13 cellular contexts compared by ENCODE assay signal in genomic region chr5:150258126-150258525, GRCh38. TPM values are rescaled to one million over a fixed set of nuclear protein-coding genes. Genes with fewer than 3 reads are reported as not detected.
DNase-seq lines count a peak whose midpoint lies in the region; ATAC-seq and TF ChIP-seq lines count a peak whose summit lies in the region.
"Had no signal": no experiment of that assay in that cellular context is flagged by ENCODE, and none has a peak within 500 bp of the region (broad histone marks: within the 10 kb centered on the region; RNA-seq: fewer than 3 reads in every experiment).

No MANE protein-coding gene starts in this region.

- intact Hi-C loops in heart right ventricle (cut with DNase I) (no loop called here), left ventricle myocardium superior (cut with micrococcal nuclease) (no loop called here)

- peak overlapping the region in 1 of 10 donors; percentile 39 for H3K27ac ChIP-seq in heart right ventricle
- H3K27ac ChIP-seq: neutrophil had no signal

- peak in 2 of 9 donors; percentile 24 to 26 for TF ChIP-seq CTCF in heart right ventricle (IDR thresholded peaks at IDR 0.05)

- H3K27me3 ChIP-seq in heart right ventricle = no peaks in the 10 kb centered on the region
- H3K27me3 ChIP-seq: neutrophil had no signal

- H3K9me3 ChIP-seq in heart right ventricle = no peaks in the 10 kb centered on the region
- H3K9me3 ChIP-seq: neutrophil had no signal

- ATAC-seq in heart right ventricle (peak in 6 of 8 donors; percentile 54 to 71 (median 58)), left ventricle myocardium superior (no peak), HG02798 (IDR thresholded peaks at IDR 0.05; ENCODE audit: poor library complexity, unreplicated experiment) (no peak), GM21528 (IDR thresholded peaks at IDR 0.05; ENCODE audit: low FRiP score, unreplicated experiment) (no peak)

- no peaks in the 10 kb centered on the region for H3K36me3 ChIP-seq in heart right ventricle
- H3K36me3 ChIP-seq: neutrophil had no signal

- POLR2A ChIA-PET in HEK293T (lab: Yijun Ruan, JAX) = no interaction called here

- CTCF ChIA-PET in HEK293T (lab: Yijun Ruan, JAX) = interaction anchor here (0.6 kb wide), 1 partner anchor 58 kb away, joined by 3 read pairs; no protein-coding TSS in a partner anchor

- H3K4me3 ChIP-seq in heart right ventricle = no peak overlapping the region

- peaks cover 0 to 8% (median 0%) of the 10 kb centered on the region in 9 donors for H3K4me1 ChIP-seq in heart right ventricle

- 44 to 59% methylated on average over 6 of the region's 6 CpGs for WGBS in heart right ventricle, 2 donors

- DNase-seq in heart right ventricle (peak in 1 of 2 donors; percentile 36), left ventricle myocardium superior (no peak), NAMALWA (ENCODE audit: low spot score) (peak; percentile 13), glomerular visceral epithelial cell (ENCODE audit: extremely low spot score) (peak; percentile 17), HEK293T (ENCODE audit: extremely low spot score) (no peak)
- DNase-seq in activated CD4-positive, CD25-positive, alpha-beta regulatory T cell treated with anti-CD3 and anti-CD28 coated beads, Interleukin-2, amount 50 U/mL, for 72 hours = no peak
- DNase-seq: activated B cell treated with CpG ODN at 0.5 μM for 24 hours, Calu3, SW 1271 had no signal

TF ChIP-seq in HEK293T, 16 proteins besides CTCF, POLR2A, EP300 and RAD21:
- TF ChIP-seq LEF1 (IDR thresholded peaks at IDR 0.05; ENCODE audit: borderline replicate concordance) (no peak), CTBP1 (IDR thresholded peaks at IDR 0.05; ENCODE audit: borderline replicate concordance) (no peak), HDGF (IDR thresholded peaks at IDR 0.05; ENCODE audit: borderline replicate concordance) (no peak), SUZ12 (IDR thresholded peaks at IDR 0.05) (no peak), NFRKB (IDR thresholded peaks at IDR 0.05) (no peak), SP1 (IDR thresholded peaks at IDR 0.05) (no peak), FOXM1 (IDR thresholded peaks at IDR 0.05; ENCODE audit: borderline replicate concordance) (no peak), PKNOX1 (IDR thresholded peaks at IDR 0.05) (no peak), TARDBP (IDR thresholded peaks at IDR 0.05) (no peak)

RNA-seq across cellular contexts. Expression of gene CAMK2A, which starts 31.4 kb away (rescaled TPM):
- total RNA-seq in heart right ventricle = 10 to 100 TPM; 10.7 to 25.7 (median 18.8) TPM
- polyA plus RNA-seq in heart right ventricle = 10 to 100 TPM in 1 of 2 donors, 1 to 10 TPM in 1; 1.2 to 11.5 TPM
- 16.6 TPM for total RNA-seq in left ventricle myocardium superior
- total RNA-seq: activated B cell treated with CpG ODN at 0.5 μM for 24 hours, Calu3, MCF 10A had no signal

RNA-seq across cellular contexts. Expression of gene ARSI, which starts 44.6 kb away (rescaled TPM):
- total RNA-seq in heart right ventricle (under 1 TPM in 9 of 10 donors, not detected in 1; 0.11 to 0.65 (median 0.32) TPM), left ventricle myocardium superior (0.25 TPM)
- under 1 TPM in 1 of 2 donors, not detected in 1; 0.43 TPM for polyA plus RNA-seq in heart right ventricle
- total RNA-seq: activated B cell treated with CpG ODN at 0.5 μM for 24 hours had no signal

Comparison
In these comparisons a context has a peak if more than half of its experiments do, and no peak if none do; other contexts are left out.
1. ATAC-seq: peak in heart right ventricle (6 of 8); none in left ventricle myocardium superior (single experiment), HG02798 (single experiment) and GM21528 (single experiment).
2. DNase-seq: peak in NAMALWA (single experiment) and glomerular visceral epithelial cell (single experiment); none in left ventricle myocardium superior (single experiment), HEK293T (single experiment) and activated CD4-positive, CD25-positive, alpha-beta regulatory T cell treated with anti-CD3 and anti-CD28 coated beads, Interleukin-2, amount 50 U/mL, for 72 hours (single experiment).